Comparison of ENCODE assay signal across 1 cellular context in genomic region chr4:145153181-145153903, GRCh38.
TF ChIP-seq lines count a peak whose summit lies in the region.

No MANE protein-coding gene starts in this region.

TF ChIP-seq in GM12878, 131 proteins besides CTCF, POLR2A, EP300 and RAD21:
- TF ChIP-seq SIX5 (IDR thresholded peaks at IDR 0.05; ENCODE audit: low read depth, low read length, severe bottlenecking) (no peak), RAD51 (IDR thresholded peaks at IDR 0.05) (no peak), ATF2 (IDR thresholded peaks at IDR 0.05; ENCODE audit: low read length) (no peak), TARDBP (IDR thresholded peaks at IDR 0.05; ENCODE audit: borderline replicate concordance) (no peak), GABPA (IDR thresholded peaks at IDR 0.05; ENCODE audit: low read depth) (no peak), MEF2B (IDR thresholded peaks at IDR 0.05; ENCODE audit: partially characterized antibody, poor library complexity, severe bottlenecking) (no peak), HDAC2 (IDR thresholded peaks at IDR 0.05) (no peak), YY1 (IDR thresholded peaks at IDR 0.05; ENCODE audit: low read depth, low read length) (no peak), IKZF2 (IDR thresholded peaks at IDR 0.05) (no peak), BHLHE40 (IDR thresholded peaks at IDR 0.05; ENCODE audit: borderline replicate concordance in 1 of 2, low read depth in 2 of 2, low read length in 1 of 2) (no peak), ETV6 (conservative IDR thresholded peaks at IDR 0.05 in 1 of 2, IDR thresholded peaks at IDR 0.05 in 1 of 2; ENCODE audit: borderline replicate concordance in 1 of 2, low read depth in 1 of 2) (no peak), REST (IDR thresholded peaks at IDR 0.05; ENCODE audit: low read depth, low read length) (no peak)
